ENCODE assay signal across 8 cellular contexts in the genomic region with DNA sequence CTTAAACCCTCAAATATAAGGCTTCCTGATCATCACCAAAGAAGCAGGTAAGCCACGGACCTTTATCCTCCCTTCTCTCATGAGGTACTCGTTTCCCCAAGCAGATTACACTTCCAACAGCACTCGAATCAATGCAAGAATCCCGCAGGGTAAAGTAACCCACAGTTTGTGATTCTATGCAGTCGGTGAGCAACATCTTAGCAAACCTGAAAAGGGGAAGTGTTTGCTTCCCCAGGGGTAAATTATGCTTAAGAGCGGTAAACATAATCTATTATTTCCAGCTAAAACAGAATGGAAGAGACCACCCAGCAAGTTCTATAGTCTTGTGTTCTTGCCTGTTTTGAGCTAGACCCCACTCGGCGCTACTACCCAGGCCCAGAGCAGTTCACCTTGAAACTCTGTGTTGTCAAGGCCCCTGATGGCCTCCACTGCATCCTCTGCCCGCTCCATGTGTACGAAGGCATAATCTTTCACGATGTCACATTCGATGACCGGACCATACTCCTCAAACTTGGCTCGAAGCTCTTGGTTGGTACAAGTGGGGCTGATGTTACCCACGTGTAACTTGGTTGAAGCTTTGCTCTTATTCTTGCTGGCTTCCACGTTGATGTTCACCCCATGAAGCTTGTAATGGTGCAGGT. TPM values are rescaled to one million over a fixed set of nuclear protein-coding genes. Genes with fewer than 3 reads are reported as not detected.
DNase-seq lines count a peak whose midpoint lies in the region; TF ChIP-seq lines count a peak whose summit lies in the region.

No MANE protein-coding gene starts in this region.

- H3K4me3 Mint-ChIP-seq in T-helper 2 cell treated with Interferon-gamma antibody and Interleukin-4, amounts not matched to agents 5 μg/mL and 100 μg/mL, for 36 hours, result peak overlapping the region; percentile 98

- H3F3A ChIP-seq in smooth muscle cell (ENCODE audit: low read depth), result no peaks in the 10 kb centered on the region

- H3K27me3 ChIP-seq in fibroblast of lung (ENCODE audit: control insufficient read depth, insufficient read depth, low read length), result no peaks in the 10 kb centered on the region
- H3K27me3 ChIP-seq in smooth muscle cell (ENCODE audit: low read depth), result no peaks in the 10 kb centered on the region

- H3K9me3 ChIP-seq in SK-N-MC (ENCODE audit: low read depth, low read length) (no peaks in the 10 kb centered on the region), fibroblast of lung (ENCODE audit: control insufficient read depth, insufficient read depth, low read depth, low read length) (no peaks in the 10 kb centered on the region), smooth muscle cell (replicated peaks; ENCODE audit: low read depth) (no peaks in the 10 kb centered on the region)

- H3K4me2 ChIP-seq in fibroblast of lung (ENCODE audit: extremely low read depth, insufficient read depth, low read length), result peak overlapping the region; percentile 100
- peak overlapping the region; percentile 92 for H3K4me2 ChIP-seq in smooth muscle cell

- H3K27me3 Mint-ChIP-seq in T-helper 2 cell treated with Interferon-gamma antibody and Interleukin-4, amounts not matched to agents 5 μg/mL and 100 μg/mL, for 36 hours (ENCODE audit: low read depth), result no peaks in the 10 kb centered on the region

- WGBS in smooth muscle cell (ENCODE audit: low lambda C conversion rate), result 83% methylated on average over 16 of the region's 16 CpGs

- H3K79me2 ChIP-seq in fibroblast of lung (ENCODE audit: control insufficient read depth, insufficient read depth, low read length) (peaks cover 22% of the 10 kb centered on the region), smooth muscle cell (ENCODE audit: low read depth) (peaks cover 57% of the 10 kb centered on the region)

- peaks cover 32% of the 10 kb centered on the region for H3K4me1 Mint-ChIP-seq in T-helper 2 cell treated with Interferon-gamma antibody and Interleukin-4, amounts not matched to agents 5 μg/mL and 100 μg/mL, for 36 hours (ENCODE audit: low read depth)

- H3K27ac Mint-ChIP-seq in T-helper 2 cell treated with Interferon-gamma antibody and Interleukin-4, amounts not matched to agents 5 μg/mL and 100 μg/mL, for 36 hours, result peak overlapping the region; percentile 99

- H4K20me1 ChIP-seq in fibroblast of lung (ENCODE audit: control insufficient read depth, extremely low read depth, insufficient read depth, low read length) (no peaks in the 10 kb centered on the region), smooth muscle cell (ENCODE audit: low read depth) (peaks cover 47% of the 10 kb centered on the region)

- DNase-seq in T-helper 2 cell treated with Interferon-gamma antibody and Interleukin-4, amounts not matched to agents 5 μg/mL and 100 μg/mL, for 36 hours (ENCODE audit: low spot score), result no peak
- DNase-seq in T-helper 2 cell (no peak), SK-N-MC (ENCODE audit: low read depth, low spot score) (no peak), fibroblast of lung (ENCODE audit: low read depth in 2 of 2) (no peak), smooth muscle cell (lab: John Stamatoyannopoulos, UW; ENCODE audit: unreplicated experiment) (no peak), LoVo (ENCODE audit: low spot score) (no peak), NCI-H510A (lab: John Stamatoyannopoulos, UW) (no peak)
- no peak for DNase-seq in stimulated activated CD4-positive, alpha-beta T cell treated with anti-CD3 and anti-CD28 coated beads, Interleukin-4, amount 100 ng/mL, for 1 hour

- H3K4me1 ChIP-seq in fibroblast of lung (ENCODE audit: control insufficient read depth, extremely low read depth, insufficient read depth, low read length), result peaks cover 4% of the 10 kb centered on the region
- peaks cover 20% of the 10 kb centered on the region for H3K4me1 ChIP-seq in smooth muscle cell (ENCODE audit: low read depth)

- peaks cover 24% of the 10 kb centered on the region for H3K36me3 Mint-ChIP-seq in T-helper 2 cell treated with Interferon-gamma antibody and Interleukin-4, amounts not matched to agents 5 μg/mL and 100 μg/mL, for 36 hours (ENCODE audit: low read depth)

- H3K36me3 ChIP-seq in SK-N-MC (ENCODE audit: insufficient read depth, low read length), result peaks cover 18% of the 10 kb centered on the region
- H3K36me3 ChIP-seq in fibroblast of lung (ENCODE audit: control insufficient read depth, insufficient read depth, low read length), result peaks cover 5% of the 10 kb centered on the region
- H3K36me3 ChIP-seq in smooth muscle cell (ENCODE audit: low read depth), result no peaks in the 10 kb centered on the region

- no peak overlapping the region for H2AFZ ChIP-seq in fibroblast of lung (ENCODE audit: low read length)
- no peak overlapping the region for H2AFZ ChIP-seq in smooth muscle cell (ENCODE audit: low read depth)

- H3K27ac ChIP-seq in SK-N-MC (no peak overlapping the region), fibroblast of lung (ENCODE audit: insufficient read depth, low read length) (peak overlapping the region; percentile 87), smooth muscle cell (ENCODE audit: low read depth) (peak overlapping the region; percentile 98)

- H3K9ac ChIP-seq in SK-N-MC (ENCODE audit: insufficient read length) (peak overlapping the region; percentile 88), fibroblast of lung (ENCODE audit: insufficient read depth, low read length) (no peak overlapping the region), smooth muscle cell (ENCODE audit: low read depth) (peak overlapping the region; percentile 97)

- H3K9me3 Mint-ChIP-seq in T-helper 2 cell treated with Interferon-gamma antibody and Interleukin-4, amounts not matched to agents 5 μg/mL and 100 μg/mL, for 36 hours, result no peaks in the 10 kb centered on the region

- H3K4me3 ChIP-seq in SK-N-MC, result peak overlapping the region; percentile 95
- peak overlapping the region; percentile 32 to 84 (median 82) for H3K4me3 ChIP-seq in fibroblast of lung (replicated peaks in 1 of 4; ENCODE audit: control extremely low read depth in 1 of 4, insufficient read depth in 1 of 4, low read depth in 3 of 4, low read length in 4 of 4)
- peak overlapping the region; percentile 83 for H3K4me3 ChIP-seq in smooth muscle cell

- TF ChIP-seq CTCF in fibroblast of lung (conservative IDR thresholded peaks at IDR 0.05 in 1 of 2, IDR thresholded peaks at IDR 0.05 in 1 of 2; ENCODE audit: low read depth in 1 of 2, low read length in 2 of 2), result no peak
- TF ChIP-seq CTCF in smooth muscle cell (IDR thresholded peaks at IDR 0.05; ENCODE audit: borderline replicate concordance, insufficient read depth, poor library complexity, severe bottlenecking), result no peak

RNA-seq across cellular contexts. Expression of a gene that starts 1.3 kb away (rescaled TPM):
- total RNA-seq in fibroblast of lung (28.0 and 28.4 TPM in 2 replicates), smooth muscle cell (17.0 and 17.6 TPM in 2 replicates)
- polyA plus RNA-seq in fibroblast of lung (24.6 and 27.8 TPM in 2 replicates), smooth muscle cell (17.8 and 23.7 TPM in 2 replicates)
- polyA plus RNA-seq in fibroblast of lung (2012), result 16.0 and 18.3 TPM in 2 replicates
- polyA minus RNA-seq in fibroblast of lung (ENCODE audit: low replicate concordance), result 7.6 and 11.9 TPM in 2 replicates

RNA-seq across cellular contexts. Expression of a gene that starts 37.9 kb away (rescaled TPM):
- total RNA-seq in fibroblast of lung (91.2 and 105 TPM in 2 replicates), smooth muscle cell (110 and 125 TPM in 2 replicates)
- polyA plus RNA-seq in fibroblast of lung (161 and 193 TPM in 2 replicates), smooth muscle cell (121 and 150 TPM in 2 replicates)
- 140 and 156 TPM in 2 replicates for polyA plus RNA-seq in fibroblast of lung (2012)
- 80.4 and 108 TPM in 2 replicates for polyA minus RNA-seq in fibroblast of lung (ENCODE audit: low replicate concordance)

RNA-seq across cellular contexts. Expression of a gene that starts 52.6 kb away (rescaled TPM):
- 0.51 and 0.99 TPM in 2 replicates for total RNA-seq in fibroblast of lung
- polyA plus RNA-seq in fibroblast of lung, result 0.09 and 0.53 TPM in 2 replicates
- polyA plus RNA-seq in fibroblast of lung (2012), result 0.29 and 0.55 TPM in 2 replicates
- 1.3 and 3.3 TPM in 2 replicates for polyA minus RNA-seq in fibroblast of lung (ENCODE audit: low replicate concordance)
- total RNA-seq in smooth muscle cell, result 15.6 and 20.9 TPM in 2 replicates
- 15.7 and 18.3 TPM in 2 replicates for polyA plus RNA-seq in smooth muscle cell

RNA-seq across cellular contexts. Expression of a gene that starts 60.0 kb away (rescaled TPM):
- total RNA-seq in fibroblast of lung (14.1 and 27.6 TPM in 2 replicates), smooth muscle cell (25.3 and 34.4 TPM in 2 replicates)
- polyA plus RNA-seq in fibroblast of lung (13.2 and 25.4 TPM in 2 replicates), smooth muscle cell (41.0 and 41.1 TPM in 2 replicates)
- 27.0 and 53.1 TPM in 2 replicates for polyA plus RNA-seq in fibroblast of lung (2012)
- polyA minus RNA-seq in fibroblast of lung (ENCODE audit: low replicate concordance), result 33.9 and 70.3 TPM in 2 replicates
